1 cellular context compared by ENCODE assay signal in genomic region chr2:67397143-67397986, GRCh38.
TF ChIP-seq lines count a peak whose summit lies in the region.

Gene ETAA1, plus strand, starts transcription at chr2:67397333. Its CDS starts 116 bp downstream, at chr2:67397449.

TF ChIP-seq in HepG2, 621 proteins besides CTCF, POLR2A, EP300 and RAD21 (continued from another document):
- TF ChIP-seq, protein P1, sequence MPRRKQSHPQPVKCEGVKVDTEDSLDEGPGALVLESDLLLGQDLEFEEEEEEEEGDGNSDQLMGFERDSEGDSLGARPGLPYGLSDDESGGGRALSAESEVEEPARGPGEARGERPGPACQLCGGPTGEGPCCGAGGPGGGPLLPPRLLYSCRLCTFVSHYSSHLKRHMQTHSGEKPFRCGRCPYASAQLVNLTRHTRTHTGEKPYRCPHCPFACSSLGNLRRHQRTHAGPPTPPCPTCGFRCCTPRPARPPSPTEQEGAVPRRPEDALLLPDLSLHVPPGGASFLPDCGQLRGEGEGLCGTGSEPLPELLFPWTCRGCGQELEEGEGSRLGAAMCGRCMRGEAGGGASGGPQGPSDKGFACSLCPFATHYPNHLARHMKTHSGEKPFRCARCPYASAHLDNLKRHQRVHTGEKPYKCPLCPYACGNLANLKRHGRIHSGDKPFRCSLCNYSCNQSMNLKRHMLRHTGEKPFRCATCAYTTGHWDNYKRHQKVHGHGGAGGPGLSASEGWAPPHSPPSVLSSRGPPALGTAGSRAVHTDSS (CRISPR knock-in tag; conservative IDR thresholded peaks at IDR 0.05) = no peak
- TF ChIP-seq ZNF788 (CRISPR knock-in tag; IDR thresholded peaks at IDR 0.05; ENCODE audit: borderline replicate concordance) (peak; percentile 65; the same call in 1 of the 2 replicates), ZNF350 (CRISPR knock-in tag; IDR thresholded peaks at IDR 0.05; ENCODE audit: borderline replicate concordance, low read depth) (peak; percentile 89; the same call in 1 of the 2 replicates), EZH2 (conservative IDR thresholded peaks at IDR 0.05; ENCODE audit: low read depth, low read length) (no peak), ZNF12 (CRISPR knock-in tag; IDR thresholded peaks at IDR 0.05) (0 out of 2 replicates have a peak, but pooled peaks have one; percentile 38), ARID3A (IDR thresholded peaks at IDR 0.05; ENCODE audit: low read depth, low read length) (no peak), SOX6 (IDR thresholded peaks at IDR 0.05) (no peak), SOX6 (CRISPR knock-in tag; IDR thresholded peaks at IDR 0.05) (peak; percentile 43; the same call in 1 of the 2 replicates), ZNF7 (CRISPR knock-in tag; IDR thresholded peaks at IDR 0.05) (no peak), MED8 (CRISPR knock-in tag; IDR thresholded peaks at IDR 0.05; ENCODE audit: insufficient replicate concordance) (peak; percentile 85), ZNF256 (CRISPR knock-in tag; conservative IDR thresholded peaks at IDR 0.05) (0 out of 2 replicates have a peak, but pooled peaks have one; percentile 53), SP1 (IDR thresholded peaks at IDR 0.05) (no peak), SP1 (CRISPR knock-in tag; IDR thresholded peaks at IDR 0.05) (peak; percentile 53; the same call in 1 of the 2 replicates), BRCA1 (CRISPR knock-in tag; IDR thresholded peaks at IDR 0.05) (peak; percentile 20; the same call in 1 of the 2 replicates), HHEX (CRISPR knock-in tag; IDR thresholded peaks at IDR 0.05) (no peak), GFI1 (CRISPR knock-in tag; IDR thresholded peaks at IDR 0.05; ENCODE audit: borderline replicate concordance) (peak; percentile 76), ZNF878 (CRISPR knock-in tag; IDR thresholded peaks at IDR 0.05) (peak; percentile 77; the same call in 1 of the 2 replicates), ZNF800 (CRISPR knock-in tag; IDR thresholded peaks at IDR 0.05) (0 out of 2 replicates have a peak, but pooled peaks have one; percentile 10), NPAS2 (CRISPR knock-in tag; IDR thresholded peaks at IDR 0.05; ENCODE audit: borderline replicate concordance) (no peak), ISX (CRISPR knock-in tag; conservative IDR thresholded peaks at IDR 0.05) (peak; percentile 73; the same call in 1 of the 2 replicates), MED1 (CRISPR knock-in tag; IDR thresholded peaks at IDR 0.05) (peak; percentile 51), ZNF563 (CRISPR knock-in tag; IDR thresholded peaks at IDR 0.05) (no peak), KAT8 (CRISPR knock-in tag; IDR thresholded peaks at IDR 0.05) (peak; percentile 90), ZMYM2 (CRISPR knock-in tag; IDR thresholded peaks at IDR 0.05) (no peak), ISL2 (CRISPR knock-in tag; IDR thresholded peaks at IDR 0.05) (peak; percentile 60; the same call in 1 of the 2 replicates), ZNF17 (CRISPR knock-in tag; IDR thresholded peaks at IDR 0.05) (no peak), ZNF674 (CRISPR knock-in tag; IDR thresholded peaks at IDR 0.05; ENCODE audit: low read depth) (0 out of 2 replicates have a peak, but pooled peaks have one; percentile 79), SALL1 (CRISPR knock-in tag; IDR thresholded peaks at IDR 0.05) (peak; percentile 85), ZBTB21 (CRISPR knock-in tag; IDR thresholded peaks at IDR 0.05) (no peak), KDM5A (IDR thresholded peaks at IDR 0.05; ENCODE audit: borderline replicate concordance, low read length) (peak; percentile 88), BATF2 (CRISPR knock-in tag; IDR thresholded peaks at IDR 0.05) (no peak), DNMT3B (CRISPR knock-in tag; conservative IDR thresholded peaks at IDR 0.05) (peak; percentile 89; the same call in 1 of the 2 replicates), FOXC1 (CRISPR knock-in tag; IDR thresholded peaks at IDR 0.05; ENCODE audit: borderline replicate concordance) (0 out of 2 replicates have a peak, but pooled peaks have one; percentile 65), BRD4 (CRISPR knock-in tag; IDR thresholded peaks at IDR 0.05) (peak; percentile 73; the same call in 1 of the 2 replicates), ZNF446 (CRISPR knock-in tag; IDR thresholded peaks at IDR 0.05) (peak; percentile 61; the same call in 1 of the 2 replicates), HOXA3 (CRISPR knock-in tag; IDR thresholded peaks at IDR 0.05) (peak; percentile 94), ZNF747 (CRISPR knock-in tag; IDR thresholded peaks at IDR 0.05; ENCODE audit: borderline replicate concordance) (peak; percentile 75; the same call in 1 of the 2 replicates), PCBP2 (optimal IDR thresholded peaks at IDR 0.05; ENCODE audit: low read depth, low read length, poor library complexity, severe bottlenecking) (no peak)
- TF ChIP-seq, protein P2, sequence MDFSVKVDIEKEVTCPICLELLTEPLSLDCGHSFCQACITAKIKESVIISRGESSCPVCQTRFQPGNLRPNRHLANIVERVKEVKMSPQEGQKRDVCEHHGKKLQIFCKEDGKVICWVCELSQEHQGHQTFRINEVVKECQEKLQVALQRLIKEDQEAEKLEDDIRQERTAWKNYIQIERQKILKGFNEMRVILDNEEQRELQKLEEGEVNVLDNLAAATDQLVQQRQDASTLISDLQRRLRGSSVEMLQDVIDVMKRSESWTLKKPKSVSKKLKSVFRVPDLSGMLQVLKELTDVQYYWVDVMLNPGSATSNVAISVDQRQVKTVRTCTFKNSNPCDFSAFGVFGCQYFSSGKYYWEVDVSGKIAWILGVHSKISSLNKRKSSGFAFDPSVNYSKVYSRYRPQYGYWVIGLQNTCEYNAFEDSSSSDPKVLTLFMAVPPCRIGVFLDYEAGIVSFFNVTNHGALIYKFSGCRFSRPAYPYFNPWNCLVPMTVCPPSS (IDR thresholded peaks at IDR 0.05) = no peak
- TF ChIP-seq, protein P3, sequence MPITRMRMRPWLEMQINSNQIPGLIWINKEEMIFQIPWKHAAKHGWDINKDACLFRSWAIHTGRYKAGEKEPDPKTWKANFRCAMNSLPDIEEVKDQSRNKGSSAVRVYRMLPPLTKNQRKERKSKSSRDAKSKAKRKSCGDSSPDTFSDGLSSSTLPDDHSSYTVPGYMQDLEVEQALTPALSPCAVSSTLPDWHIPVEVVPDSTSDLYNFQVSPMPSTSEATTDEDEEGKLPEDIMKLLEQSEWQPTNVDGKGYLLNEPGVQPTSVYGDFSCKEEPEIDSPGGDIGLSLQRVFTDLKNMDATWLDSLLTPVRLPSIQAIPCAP (CRISPR knock-in tag; IDR thresholded peaks at IDR 0.05; ENCODE audit: low read depth) = no peak
- TF ChIP-seq, protein P4, sequence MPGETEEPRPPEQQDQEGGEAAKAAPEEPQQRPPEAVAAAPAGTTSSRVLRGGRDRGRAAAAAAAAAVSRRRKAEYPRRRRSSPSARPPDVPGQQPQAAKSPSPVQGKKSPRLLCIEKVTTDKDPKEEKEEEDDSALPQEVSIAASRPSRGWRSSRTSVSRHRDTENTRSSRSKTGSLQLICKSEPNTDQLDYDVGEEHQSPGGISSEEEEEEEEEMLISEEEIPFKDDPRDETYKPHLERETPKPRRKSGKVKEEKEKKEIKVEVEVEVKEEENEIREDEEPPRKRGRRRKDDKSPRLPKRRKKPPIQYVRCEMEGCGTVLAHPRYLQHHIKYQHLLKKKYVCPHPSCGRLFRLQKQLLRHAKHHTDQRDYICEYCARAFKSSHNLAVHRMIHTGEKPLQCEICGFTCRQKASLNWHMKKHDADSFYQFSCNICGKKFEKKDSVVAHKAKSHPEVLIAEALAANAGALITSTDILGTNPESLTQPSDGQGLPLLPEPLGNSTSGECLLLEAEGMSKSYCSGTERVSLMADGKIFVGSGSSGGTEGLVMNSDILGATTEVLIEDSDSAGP (CRISPR knock-in tag; IDR thresholded peaks at IDR 0.05; ENCODE audit: borderline replicate concordance) = peak; percentile 80; the same call in 1 of the 2 replicates
